14 cellular contexts compared by ENCODE assay signal in the genomic region with DNA sequence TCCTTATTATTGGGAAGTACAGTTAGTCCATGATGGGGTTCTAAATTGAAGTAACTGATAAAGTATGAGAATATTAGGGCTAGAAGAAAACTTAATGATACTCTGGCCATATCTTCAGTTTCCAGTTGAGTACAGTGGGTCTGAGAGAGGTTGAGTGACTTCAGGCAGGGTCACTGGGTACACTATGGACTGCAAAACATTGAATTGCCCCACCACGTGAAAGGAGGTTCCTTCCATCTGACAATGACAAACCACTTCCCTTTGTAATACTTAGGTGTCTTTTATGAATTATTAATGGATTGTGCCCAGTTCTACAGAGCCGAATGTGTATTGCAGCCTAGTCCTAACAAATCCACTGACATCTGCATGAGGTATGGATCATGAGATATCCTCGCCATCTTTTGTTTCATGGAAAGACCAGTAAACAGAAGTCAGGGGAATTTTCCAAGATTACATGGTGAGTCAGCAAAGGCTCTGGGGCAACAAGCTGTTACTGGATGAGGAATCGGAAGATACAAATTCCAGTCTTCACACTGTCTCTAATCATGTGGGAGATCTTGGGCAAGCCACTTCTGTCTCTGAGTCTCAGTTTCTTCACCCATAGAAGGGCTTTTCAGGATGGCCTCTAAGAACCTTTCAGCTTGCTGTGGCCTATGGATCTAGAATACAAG.
DNase-seq lines count a peak whose midpoint lies in the region; ATAC-seq, FAIRE-seq and TF ChIP-seq lines count a peak whose summit lies in the region.
"Had no signal": no experiment of that assay in that cellular context is flagged by ENCODE, and none has a peak within 500 bp of the region (broad histone marks: within the 10 kb centered on the region; RNA-seq: fewer than 3 reads in every experiment).

No MANE protein-coding gene starts in this region.

- BruUV-seq in Caco-2 (replicated peaks; lab: Mats Ljungman, UMichigan) (no TSS peak), PC-9 (replicated peaks; lab: Mats Ljungman, UMichigan) (no TSS peak)

- H3K9me2 ChIP-seq in PC-9 (ENCODE audit: insufficient read depth): no peaks in the 10 kb centered on the region

- H3K27ac ChIP-seq in epithelial cell of prostate (peak overlapping the region; percentile 38), PC-9 (no peak overlapping the region)
- H3K27ac ChIP-seq in naive thymus-derived CD4-positive, alpha-beta T cell (ENCODE audit: low read depth, low read length): no peak overlapping the region
- H3K27ac ChIP-seq: vagina had no signal

- FAIRE-seq in GM12891 (lab: Jason Lieb, UNC): no peak

- no peaks in the 10 kb centered on the region for H3K9me3 Mint-ChIP-seq in Caco-2 (ENCODE audit: unreplicated experiment)
- H3K9me3 Mint-ChIP-seq in naive thymus-derived CD4-positive, alpha-beta T cell: peaks cover 0 to 10% (median 0%) of the 10 kb centered on the region in 11 donors
- H3K9me3 Mint-ChIP-seq: activated naive CD8-positive, alpha-beta T cell treated with anti-CD3 and anti-CD28 coated beads for 36 hours; natural killer cell had no signal

- H3K36me3 ChIP-seq in Caco-2 (ENCODE audit: control insufficient read depth, insufficient read depth, low read length) (no peaks in the 10 kb centered on the region), PC-9 (ENCODE audit: low read depth) (no peaks in the 10 kb centered on the region)
- H3K36me3 ChIP-seq in naive thymus-derived CD4-positive, alpha-beta T cell (ENCODE audit: control insufficient read depth in 2 of 3, insufficient read depth in 3 of 3, low read length in 3 of 3): no peaks in the 10 kb centered on the region
- H3K36me3 ChIP-seq: vagina had no signal

- H3K27me3 ChIP-seq in Caco-2 (replicated peaks; ENCODE audit: control insufficient read depth, insufficient read depth, low read length) (no peaks in the 10 kb centered on the region), PC-9 (ENCODE audit: insufficient read depth, low read depth) (no peaks in the 10 kb centered on the region)
- no peaks in the 10 kb centered on the region for H3K27me3 ChIP-seq in naive thymus-derived CD4-positive, alpha-beta T cell (ENCODE audit: control insufficient read depth in 2 of 2, insufficient read depth in 2 of 2, low read length in 2 of 2)
- H3K27me3 ChIP-seq: vagina had no signal

- DNase-seq in Caco-2: no peak
- DNase-seq in NCI-H446 treated with DMSO at 0.1 percent for 48 hours (lab: John Stamatoyannopoulos, UW): peak; percentile 29
- peak; percentile 78 for DNase-seq in epithelial cell of prostate (ENCODE audit: low read depth, low spot score)
- DNase-seq in naive thymus-derived CD4-positive, alpha-beta T cell: no peak
- no peak for DNase-seq in NCI-H2171 (lab: John Stamatoyannopoulos, UW)
- DNase-seq in PC-9: no peak
- DNase-seq in NCI-H146 treated with DMSO at 0.1 percent for 48 hours (lab: John Stamatoyannopoulos, UW; ENCODE audit: unreplicated experiment): no peak
- DNase-seq in GM12891 (ENCODE audit: insufficient read length, low spot score): no peak
- DNase-seq: activated naive CD8-positive, alpha-beta T cell treated with anti-CD3 and anti-CD28 coated beads for 36 hours; Calu3; natural killer cell; NCI-H187; T-helper 2 cell had no signal

- CTCF ChIA-PET in Caco-2 (lab: Charles Lee) (no interaction called here), PC-9 (lab: Charles Lee) (no interaction called here)
- CTCF ChIA-PET in naive thymus-derived CD4-positive, alpha-beta T cell (lab: Charles Lee): interaction anchor here (0.7 kb wide), 1 partner anchor 1230 kb away, joined by 4 read pairs; no protein-coding TSS in a partner anchor

- H3K4me1 Mint-ChIP-seq in Caco-2 (ENCODE audit: low read depth, unreplicated experiment): peaks cover 30% of the 10 kb centered on the region
- H3K4me1 Mint-ChIP-seq in naive thymus-derived CD4-positive, alpha-beta T cell: peaks cover 0 to 25% (median 0%) of the 10 kb centered on the region in 7 donors

- intact Hi-C loops in Caco-2 (cut with micrococcal nuclease; ENCODE audit: unreplicated experiment) (loop anchor here (2.0 kb wide), 1 partner anchor 27 kb away; no protein-coding TSS in a partner anchor), PC-9 (cut with micrococcal nuclease; ENCODE audit: unreplicated experiment) (no loop called here)
- intact Hi-C loops in naive thymus-derived CD4-positive, alpha-beta T cell (cut with micrococcal nuclease): no loop called here

- no peaks in the 10 kb centered on the region for H4K20me1 ChIP-seq in PC-9 (ENCODE audit: insufficient read depth)

- no peak overlapping the region for H3K4me3 Mint-ChIP-seq in Caco-2 (ENCODE audit: unreplicated experiment)
- H3K4me3 Mint-ChIP-seq in naive thymus-derived CD4-positive, alpha-beta T cell: no peak overlapping the region
- H3K4me3 Mint-ChIP-seq: activated naive CD8-positive, alpha-beta T cell treated with anti-CD3 and anti-CD28 coated beads for 36 hours; natural killer cell had no signal

- H3K4me2 ChIP-seq in PC-9: no peak overlapping the region

- H3K4me3 ChIP-seq in Caco-2 (ENCODE audit: low read depth, low read length) (no peak overlapping the region), PC-9 (no peak overlapping the region)
- H3K4me3 ChIP-seq in naive thymus-derived CD4-positive, alpha-beta T cell (ENCODE audit: low read length): no peak overlapping the region
- H3K4me3 ChIP-seq: vagina had no signal

- TF ChIP-seq POLR2A in GM12891 (IDR thresholded peaks at IDR 0.05; ENCODE audit: low read depth, low read length): no peak

- H3K9me3 ChIP-seq in Caco-2: no peaks in the 10 kb centered on the region
- H3K9me3 ChIP-seq in naive thymus-derived CD4-positive, alpha-beta T cell (ENCODE audit: control insufficient read depth in 2 of 3, low read length in 3 of 3): no peaks in the 10 kb centered on the region
- H3K9me3 ChIP-seq in PC-9 (ENCODE audit: insufficient read depth, low read depth): no peaks in the 10 kb centered on the region
- H3K9me3 ChIP-seq: vagina had no signal

- peaks cover 40% of the 10 kb centered on the region for H3F3A ChIP-seq in PC-9 (ENCODE audit: insufficient read depth, low read depth)

- peaks cover 52% of the 10 kb centered on the region for H3K4me1 ChIP-seq in Caco-2
- H3K4me1 ChIP-seq in naive thymus-derived CD4-positive, alpha-beta T cell (ENCODE audit: control insufficient read depth in 2 of 2, insufficient read depth in 2 of 2, low read length in 2 of 2): no peaks in the 10 kb centered on the region
- peaks cover 59% of the 10 kb centered on the region for H3K4me1 ChIP-seq in PC-9 (replicated peaks; ENCODE audit: insufficient read depth)

- ATAC-seq in naive thymus-derived CD4-positive, alpha-beta T cell: peak; percentile 77
- ATAC-seq: natural killer cell had no signal

- peak overlapping the region; percentile 81 for H3K27ac Mint-ChIP-seq in Caco-2 (ENCODE audit: unreplicated experiment)
- H3K27ac Mint-ChIP-seq in naive thymus-derived CD4-positive, alpha-beta T cell: no peak overlapping the region
- H3K27ac Mint-ChIP-seq: activated naive CD8-positive, alpha-beta T cell treated with anti-CD3 and anti-CD28 coated beads for 36 hours; natural killer cell had no signal

- H3K27me3 Mint-ChIP-seq in Caco-2 (ENCODE audit: insufficient read depth, unreplicated experiment): no peaks in the 10 kb centered on the region
- peaks cover 0 to 6% (median 0%) of the 10 kb centered on the region in 5 donors for H3K27me3 Mint-ChIP-seq in naive thymus-derived CD4-positive, alpha-beta T cell
- H3K27me3 Mint-ChIP-seq: activated naive CD8-positive, alpha-beta T cell treated with anti-CD3 and anti-CD28 coated beads for 36 hours had no signal

- no peaks in the 10 kb centered on the region for H3K79me2 ChIP-seq in PC-9 (ENCODE audit: low read depth)

- POLR2A ChIA-PET in Caco-2 (lab: Charles Lee) (interaction anchor here (0.7 kb wide), 1 partner anchor 66 kb away, joined by 3 read pairs; the partner anchor contains the start of gene BCL6), PC-9 (lab: Charles Lee; ENCODE audit: unreplicated experiment) (no interaction called here)
- POLR2A ChIA-PET in naive thymus-derived CD4-positive, alpha-beta T cell (lab: Charles Lee): no interaction called here

- H3K36me3 Mint-ChIP-seq in Caco-2 (ENCODE audit: insufficient read depth, unreplicated experiment): peaks cover 13% of the 10 kb centered on the region
- peaks cover 0 to 27% (median 0%) of the 10 kb centered on the region in 5 donors for H3K36me3 Mint-ChIP-seq in naive thymus-derived CD4-positive, alpha-beta T cell
- H3K36me3 Mint-ChIP-seq: activated naive CD8-positive, alpha-beta T cell treated with anti-CD3 and anti-CD28 coated beads for 36 hours; natural killer cell had no signal

- H2AFZ ChIP-seq in PC-9: no peak overlapping the region

- TF ChIP-seq CTCF in Caco-2 (IDR thresholded peaks at IDR 0.05; ENCODE audit: insufficient read depth in 1 of 2, low read depth in 1 of 2, low read length in 1 of 2, severe bottlenecking in 1 of 2, unreplicated experiment in 1 of 2): no peak
- no peak for TF ChIP-seq CTCF in PC-9 (conservative IDR thresholded peaks at IDR 0.05)

TF ChIP-seq in GM12891, 5 proteins besides CTCF, POLR2A, EP300 and RAD21:
- TF ChIP-seq PAX5 (IDR thresholded peaks at IDR 0.05; ENCODE audit: insufficient read depth, low read length, severe bottlenecking) (no peak), SPI1 (IDR thresholded peaks at IDR 0.05; ENCODE audit: low read depth, low read length) (no peak), TAF1 (IDR thresholded peaks at IDR 0.05; ENCODE audit: low read depth, low read length) (no peak), POLR2AphosphoS5 (IDR thresholded peaks at IDR 0.05; ENCODE audit: low read depth, low read length) (no peak), POU2F2 (IDR thresholded peaks at IDR 0.05; ENCODE audit: low read depth, low read length) (no peak)

Comparison
In these comparisons a context has a peak if more than half of its experiments do, and no peak if none do; other contexts are left out.
1. DNase-seq: peak in NCI-H446 treated with DMSO at 0.1 percent for 48 hours (single experiment) and epithelial cell of prostate (single experiment); none in Caco-2 (0 of 2), naive thymus-derived CD4-positive, alpha-beta T cell (0 of 9), NCI-H2171 (single experiment), PC-9 (0 of 2), NCI-H146 treated with DMSO at 0.1 percent for 48 hours (single experiment) and GM12891 (single experiment).